In the genomic region with DNA sequence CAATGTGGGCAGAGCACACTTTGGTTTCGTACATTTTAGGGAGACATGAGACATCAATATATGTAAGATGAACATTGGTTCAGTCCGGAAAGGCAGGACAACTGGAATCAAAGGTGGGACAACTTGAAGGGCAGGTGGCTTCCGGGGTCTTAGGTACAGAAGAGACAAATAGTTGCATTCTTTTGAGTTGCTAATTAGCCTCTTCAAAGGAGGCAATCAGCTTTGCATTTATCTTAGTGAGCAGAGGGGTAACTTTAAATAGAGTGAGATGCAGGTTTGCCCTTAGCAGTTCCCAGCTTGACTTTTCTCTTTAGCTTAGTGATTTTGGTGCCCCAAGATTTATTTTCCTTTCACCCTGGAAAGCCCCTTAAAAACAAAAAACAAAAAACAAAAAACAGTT, we compare ENCODE assay signal across 1 cellular context.
A peak's percentile ranks its signal among the peaks of the same experiment; 100 is the strongest.
TF ChIP-seq lines count a peak whose summit lies in the region.

No MANE protein-coding gene starts in this region.

TF ChIP-seq in WTC11, 78 proteins besides CTCF, POLR2A, EP300 and RAD21:
- TF ChIP-seq, protein P1, sequence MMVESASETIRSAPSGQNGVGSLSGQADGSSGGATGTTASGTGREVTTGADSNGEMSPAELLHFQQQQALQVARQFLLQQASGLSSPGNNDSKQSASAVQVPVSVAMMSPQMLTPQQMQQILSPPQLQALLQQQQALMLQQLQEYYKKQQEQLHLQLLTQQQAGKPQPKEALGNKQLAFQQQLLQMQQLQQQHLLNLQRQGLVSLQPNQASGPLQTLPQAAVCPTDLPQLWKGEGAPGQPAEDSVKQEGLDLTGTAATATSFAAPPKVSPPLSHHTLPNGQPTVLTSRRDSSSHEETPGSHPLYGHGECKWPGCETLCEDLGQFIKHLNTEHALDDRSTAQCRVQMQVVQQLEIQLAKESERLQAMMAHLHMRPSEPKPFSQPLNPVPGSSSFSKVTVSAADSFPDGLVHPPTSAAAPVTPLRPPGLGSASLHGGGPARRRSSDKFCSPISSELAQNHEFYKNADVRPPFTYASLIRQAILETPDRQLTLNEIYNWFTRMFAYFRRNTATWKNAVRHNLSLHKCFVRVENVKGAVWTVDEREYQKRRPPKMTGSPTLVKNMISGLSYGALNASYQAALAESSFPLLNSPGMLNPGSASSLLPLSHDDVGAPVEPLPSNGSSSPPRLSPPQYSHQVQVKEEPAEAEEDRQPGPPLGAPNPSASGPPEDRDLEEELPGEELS (CRISPR knock-in tag; IDR thresholded peaks at IDR 0.05) = peak; percentile 60; the same call in 1 of the 2 replicates
- no peak for TF ChIP-seq ZNF416 (CRISPR knock-in tag; IDR thresholded peaks at IDR 0.05)
